Comparison of ENCODE assay signal across 23 cellular contexts in genomic region chr1:241736387-241736786, GRCh38.
DNase-seq lines count a peak whose midpoint lies in the region; ATAC-seq, FAIRE-seq and TF ChIP-seq lines count a peak whose summit lies in the region.
"Had no signal": no experiment of that assay in that cellular context is flagged by ENCODE, and none has a peak within 500 bp of the region (broad histone marks: within the 10 kb centered on the region; RNA-seq: fewer than 3 reads in every experiment).

No MANE protein-coding gene starts in this region.

- no peak overlapping the region for H2AFZ ChIP-seq in GM23338
- H2AFZ ChIP-seq in OCI-LY7 (ENCODE audit: low read length), result no peak overlapping the region

- H3K9me3 ChIP-seq in HEK293 (ENCODE audit: control insufficient read depth, insufficient read depth, low read depth, low read length) (no peaks in the 10 kb centered on the region), endodermal cell (ENCODE audit: control insufficient read depth, low read length) (no peaks in the 10 kb centered on the region), OCI-LY7 (ENCODE audit: low read length) (no peaks in the 10 kb centered on the region)
- H3K9me3 ChIP-seq: BE2C, Caco-2, Peyer's patch had no signal

- H3K9me2 ChIP-seq in GM23338 (ENCODE audit: insufficient read depth) (no peaks in the 10 kb centered on the region), OCI-LY7 (ENCODE audit: insufficient read depth, low read length) (no peaks in the 10 kb centered on the region)

- WGBS in endodermal cell (ENCODE audit: insufficient coverage in 1 of 2, insufficient read length in 1 of 2), 2 experiments, result 68 to 78% methylated on average over 1 to 3 of the region's 3 CpGs

- H3K27me3 ChIP-seq in GM23338 (ENCODE audit: insufficient read depth) (no peaks in the 10 kb centered on the region), endodermal cell (ENCODE audit: control insufficient read depth, insufficient read depth, low read length, poor library complexity, severe bottlenecking) (peaks cover 43% of the 10 kb centered on the region)
- H3K27me3 ChIP-seq: Peyer's patch had no signal

- H3K27me3 Mint-ChIP-seq in GM23338 (ENCODE audit: insufficient read depth, low read depth, poor library complexity) (peaks cover 1% of the 10 kb centered on the region), endodermal cell (ENCODE audit: insufficient read depth) (peaks cover 7% of the 10 kb centered on the region)

- no peak for TF ChIP-seq CTCF in GM23338 (conservative IDR thresholded peaks at IDR 0.05; ENCODE audit: low read depth in 2 of 2)
- TF ChIP-seq CTCF in HEK293 (tag by site-specific recombination; IDR thresholded peaks at IDR 0.05), result peak; percentile 15; the same call in 1 of the 2 replicates
- peak; percentile 41 for TF ChIP-seq CTCF in endodermal cell (conservative IDR thresholded peaks at IDR 0.05)
- no peak for TF ChIP-seq CTCF in OCI-LY7 (conservative IDR thresholded peaks at IDR 0.05; ENCODE audit: low read length)

- H3K27ac ChIP-seq in GM23338 (ENCODE audit: low read depth), result no peak overlapping the region
- H3K27ac ChIP-seq in HEK293 (ENCODE audit: extremely low read depth, low read depth, low read length), result no peak overlapping the region
- H3K27ac ChIP-seq in endodermal cell (ENCODE audit: low read depth, low read length), result no peak overlapping the region
- H3K27ac ChIP-seq in OCI-LY7 (ENCODE audit: low read depth, low read length, poor library complexity, severe bottlenecking), result no peak overlapping the region
- H3K27ac ChIP-seq: Peyer's patch had no signal

- H3K79me2 ChIP-seq in GM23338 (replicated peaks; ENCODE audit: insufficient read depth), result no peaks in the 10 kb centered on the region
- no peaks in the 10 kb centered on the region for H3K79me2 ChIP-seq in OCI-LY7 (ENCODE audit: insufficient read depth, low read depth, low read length)

- TF ChIP-seq POLR2A in GM12892 (IDR thresholded peaks at IDR 0.05; ENCODE audit: low read depth, low read length), result no peak

- CTCF ChIA-PET in HEK293 (lab: Yijun Ruan, JAX) (no interaction called here), OCI-LY7 (lab: Charles Lee; ENCODE audit: unreplicated experiment) (no interaction called here)

- ATAC-seq in GM23338, result peak; percentile 85
- ATAC-seq: GM12878 had no signal

- H3K4me2 ChIP-seq in GM23338 (no peak overlapping the region), OCI-LY7 (ENCODE audit: low read length) (no peak overlapping the region)

- BruUV-seq in OCI-LY7 (replicated peaks; lab: Mats Ljungman, UMichigan), result no TSS peak

- H3K4me1 Mint-ChIP-seq in GM23338, result peaks cover 8% of the 10 kb centered on the region
- peaks cover 7% of the 10 kb centered on the region for H3K4me1 Mint-ChIP-seq in endodermal cell

- no peaks in the 10 kb centered on the region for H3F3A ChIP-seq in GM23338 (replicated peaks; ENCODE audit: low read depth)

- no peak overlapping the region for H3K4me3 Mint-ChIP-seq in GM23338
- no peak overlapping the region for H3K4me3 Mint-ChIP-seq in endodermal cell
- H3K4me3 Mint-ChIP-seq: HFFc6 had no signal

- H4K20me1 ChIP-seq in GM23338 (replicated peaks; ENCODE audit: insufficient read depth), result no peaks in the 10 kb centered on the region
- H4K20me1 ChIP-seq in OCI-LY7 (ENCODE audit: insufficient read depth, low read length), result no peaks in the 10 kb centered on the region

- H3K4me1 ChIP-seq in GM23338 (ENCODE audit: insufficient read depth) (no peaks in the 10 kb centered on the region), HEK293 (ENCODE audit: control insufficient read depth, insufficient read depth, low read length) (no peaks in the 10 kb centered on the region), endodermal cell (ENCODE audit: control insufficient read depth, insufficient read depth, low read length) (no peaks in the 10 kb centered on the region), OCI-LY7 (ENCODE audit: insufficient read depth, low read length, poor library complexity, severe bottlenecking) (no peaks in the 10 kb centered on the region)
- H3K4me1 ChIP-seq: BE2C, Caco-2, Peyer's patch had no signal

- POLR2A ChIA-PET in HEK293 (lab: Yijun Ruan, JAX), result no interaction called here
- POLR2A ChIA-PET in OCI-LY7 (lab: Charles Lee), result no interaction called here

- intact Hi-C loops in OCI-LY7 (cut with micrococcal nuclease; ENCODE audit: unreplicated experiment), result no loop called here

- H3K36me3 ChIP-seq in GM23338 (ENCODE audit: insufficient read depth), result no peaks in the 10 kb centered on the region
- H3K36me3 ChIP-seq in HEK293 (ENCODE audit: control insufficient read depth in 2 of 2, insufficient read depth in 1 of 2, low read length in 2 of 2), result no peaks in the 10 kb centered on the region
- no peaks in the 10 kb centered on the region for H3K36me3 ChIP-seq in endodermal cell (ENCODE audit: control insufficient read depth, insufficient read depth, low read length)
- H3K36me3 ChIP-seq in OCI-LY7 (ENCODE audit: insufficient read depth, low read length), result no peaks in the 10 kb centered on the region
- H3K36me3 ChIP-seq: BE2C, Peyer's patch had no signal

- H3K9me3 Mint-ChIP-seq in GM23338, result no peaks in the 10 kb centered on the region
- H3K9me3 Mint-ChIP-seq in endodermal cell, result no peaks in the 10 kb centered on the region
- H3K9me3 Mint-ChIP-seq: HFFc6 had no signal

- in situ Hi-C loops in SK-MEL-5 (cut with HindIII; ENCODE audit: low pct_unique_long_range_greater_than_20kb, low sequenced_read_pairs), result no loop called here

- DNase-seq in GM23338 (ENCODE audit: low spot score), result peak; percentile 23
- peak; percentile 8 for DNase-seq in SK-MEL-5 (ENCODE audit: low read depth, low spot score)
- DNase-seq in endodermal cell, result no peak
- no peak for DNase-seq in COLO668 (lab: John Stamatoyannopoulos, UW; ENCODE audit: unreplicated experiment)
- no peak for DNase-seq in GM12892 (ENCODE audit: insufficient read length)
- DNase-seq in OCI-LY7 (ENCODE audit: low spot score), result no peak
- DNase-seq in activated CD4-positive, alpha-beta T cell treated with anti-CD3 and anti-CD28 coated beads, Interleukin-2, amount 50 U/mL, for 48 hours, result no peak
- DNase-seq: BE2C; Caco-2; DMS 273 treated with DMSO at 0.1 percent for 48 hours; DMS79 treated with DMSO at 0.1 percent for 48 hours; GOT3; HFFc6; MM.1S; NCI-H1092 treated with DMSO at 0.1 percent for 48 hours; NCI-H2029 treated with DMSO at 0.1 percent for 48 hours; NCI-H226; NCI-H510A treated with DMSO at 0.1 percent for 48 hours; NCI-H774; NK-92 treated with Interleukin-12 subunit alpha and Interleukin-12 subunit beta, amount 100 ng/mL, for 24 hours; Peyer's patch had no signal

- no peak for FAIRE-seq in GM12892 (lab: Jason Lieb, UNC)
- FAIRE-seq: GM12878 had no signal

- H3K4me3 ChIP-seq in GM23338 (no peak overlapping the region), HEK293 (ENCODE audit: low read depth, low read length) (no peak overlapping the region), endodermal cell (ENCODE audit: low read length) (no peak overlapping the region), OCI-LY7 (ENCODE audit: low read depth, low read length, poor library complexity, severe bottlenecking) (no peak overlapping the region)
- H3K4me3 ChIP-seq: GM12878, Peyer's patch had no signal

- H3K36me3 Mint-ChIP-seq in GM23338 (ENCODE audit: low read depth), result no peaks in the 10 kb centered on the region
- H3K36me3 Mint-ChIP-seq in endodermal cell (ENCODE audit: low read depth), result no peaks in the 10 kb centered on the region

- no peak overlapping the region for H3K27ac Mint-ChIP-seq in GM23338
- no peak overlapping the region for H3K27ac Mint-ChIP-seq in endodermal cell
- H3K27ac Mint-ChIP-seq: HFFc6 had no signal

- H3K9ac ChIP-seq in endodermal cell (ENCODE audit: extremely low read depth, low read length, poor library complexity, severe bottlenecking), result no peak overlapping the region

TF ChIP-seq in GM23338, 12 proteins besides CTCF, POLR2A, EP300 and RAD21 (continues in another document):
- TF ChIP-seq ZNF331 (CRISPR knock-in tag; IDR thresholded peaks at IDR 0.05; ENCODE audit: low read depth) (no peak), EZH2phosphoT487 (IDR thresholded peaks at IDR 0.05; ENCODE audit: unreplicated experiment) (no peak), NANOG (IDR thresholded peaks at IDR 0.05; ENCODE audit: borderline replicate concordance) (no peak), EZH2 (IDR thresholded peaks at IDR 0.05; ENCODE audit: low read depth, unreplicated experiment) (no peak), CREB1 (CRISPR knock-in tag; IDR thresholded peaks at IDR 0.05; ENCODE audit: low read depth) (no peak), JUNB (IDR thresholded peaks at IDR 0.05; ENCODE audit: unreplicated experiment) (no peak), STAT1 (IDR thresholded peaks at IDR 0.05; ENCODE audit: unreplicated experiment) (no peak)
- TF ChIP-seq, protein P1, sequence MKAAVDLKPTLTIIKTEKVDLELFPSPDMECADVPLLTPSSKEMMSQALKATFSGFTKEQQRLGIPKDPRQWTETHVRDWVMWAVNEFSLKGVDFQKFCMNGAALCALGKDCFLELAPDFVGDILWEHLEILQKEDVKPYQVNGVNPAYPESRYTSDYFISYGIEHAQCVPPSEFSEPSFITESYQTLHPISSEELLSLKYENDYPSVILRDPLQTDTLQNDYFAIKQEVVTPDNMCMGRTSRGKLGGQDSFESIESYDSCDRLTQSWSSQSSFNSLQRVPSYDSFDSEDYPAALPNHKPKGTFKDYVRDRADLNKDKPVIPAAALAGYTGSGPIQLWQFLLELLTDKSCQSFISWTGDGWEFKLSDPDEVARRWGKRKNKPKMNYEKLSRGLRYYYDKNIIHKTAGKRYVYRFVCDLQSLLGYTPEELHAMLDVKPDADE (IDR thresholded peaks at IDR 0.05), result no peak

TF ChIP-seq in HEK293, 187 proteins besides CTCF, POLR2A, EP300 and RAD21:
- TF ChIP-seq ZNF391 (tag by site-specific recombination; IDR thresholded peaks at IDR 0.05; ENCODE audit: borderline replicate concordance, low read depth) (no peak), ZNF664 (tag by site-specific recombination; IDR thresholded peaks at IDR 0.05) (0 out of 2 replicates have a peak, but pooled peaks have one; percentile 12)

Comparison
In these comparisons a context has a peak if more than half of its experiments do, and no peak if none do; other contexts are left out.
1. DNase-seq: peak in GM23338 (single experiment) and SK-MEL-5 (single experiment); none in endodermal cell (single experiment), COLO668 (single experiment), GM12892 (single experiment), OCI-LY7 (single experiment) and activated CD4-positive, alpha-beta T cell treated with anti-CD3 and anti-CD28 coated beads, Interleukin-2, amount 50 U/mL, for 48 hours (0 of 2).
2. CTCF ChIP-seq: peak in HEK293 (single experiment) and endodermal cell (single experiment); none in GM23338 (0 of 2) and OCI-LY7 (single experiment).